ENCODE assay signal across 8 cellular contexts in the genomic region with DNA sequence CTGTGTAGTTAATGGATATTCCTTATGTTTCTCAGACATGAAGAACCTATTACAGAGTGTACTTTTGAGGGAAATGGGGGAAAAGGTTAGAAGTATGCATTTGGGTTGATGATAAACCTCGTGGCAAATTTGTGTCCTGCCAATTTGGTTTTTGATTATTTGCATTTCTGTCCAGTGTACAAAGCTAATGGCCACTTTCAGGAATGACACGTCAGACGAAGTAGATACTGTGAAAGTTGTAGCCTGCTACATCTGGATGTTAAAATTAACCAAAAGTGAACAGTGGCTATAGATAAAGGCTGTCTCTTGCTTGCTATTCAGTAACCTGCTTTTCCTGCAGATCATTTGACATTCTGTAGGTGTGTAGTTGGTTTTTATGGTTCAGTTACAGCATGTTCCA. TPM values are rescaled to one million over a fixed set of nuclear protein-coding genes. Genes with fewer than 3 reads are reported as not detected.
DNase-seq lines count a peak whose midpoint lies in the region; ATAC-seq and TF ChIP-seq lines count a peak whose summit lies in the region.

No MANE protein-coding gene starts in this region.

- no peaks in the 10 kb centered on the region for H3K9me3 ChIP-seq in CD4-positive, alpha-beta T cell (ENCODE audit: control insufficient read depth, low read length)
- no peaks in the 10 kb centered on the region for H3K9me3 ChIP-seq in RWPE2 (ENCODE audit: severe bottlenecking)

- CTCF ChIA-PET in CD4-positive, alpha-beta T cell (lab: Charles Lee): no interaction called here

- H3K4me1 Mint-ChIP-seq in CD4-positive, alpha-beta T cell (ENCODE audit: low read depth): peaks cover 14% of the 10 kb centered on the region
- H3K4me1 Mint-ChIP-seq in stimulated activated naive CD8-positive, alpha-beta T cell treated with anti-CD3 and anti-CD28 coated beads, Interleukin-15, amount 100 ng/mL, for 72 hours: peaks cover 31% of the 10 kb centered on the region

- peaks cover 29% of the 10 kb centered on the region for H3K36me3 ChIP-seq in RWPE2 (ENCODE audit: low read depth)

- ATAC-seq in CD4-positive, alpha-beta T cell (ENCODE audit: poor library complexity): no peak
- ATAC-seq in GM21737 (IDR thresholded peaks at IDR 0.05; ENCODE audit: unreplicated experiment): peak; percentile 39
- ATAC-seq in RWPE2 (ENCODE audit: low read depth): no peak
- no peak for ATAC-seq in stimulated activated naive CD8-positive, alpha-beta T cell treated with anti-CD3 and anti-CD28 coated beads, Interleukin-15, amount 100 ng/mL, for 72 hours

- peak overlapping the region; percentile 56 for H3K4me3 ChIP-seq in RWPE2 (ENCODE audit: severe bottlenecking)
- H3K4me3 ChIP-seq in foreskin fibroblast (ENCODE audit: low read depth in 1 of 2, low read length in 2 of 2): peak overlapping the region; percentile 71 to 77

- POLR2A ChIA-PET in CD4-positive, alpha-beta T cell (lab: Charles Lee): no interaction called here

- peaks cover 3% of the 10 kb centered on the region for H3K4me1 ChIP-seq in RWPE2 (ENCODE audit: insufficient read depth, poor library complexity, severe bottlenecking)

- peak overlapping the region; percentile 56 for H3K27ac ChIP-seq in CD4-positive, alpha-beta T cell (ENCODE audit: low read depth, low read length)
- peak overlapping the region; percentile 66 for H3K27ac ChIP-seq in RWPE2 (ENCODE audit: poor library complexity, severe bottlenecking)

- H3K9me3 Mint-ChIP-seq in CD4-positive, alpha-beta T cell: no peaks in the 10 kb centered on the region
- H3K9me3 Mint-ChIP-seq in stimulated activated naive CD8-positive, alpha-beta T cell treated with anti-CD3 and anti-CD28 coated beads, Interleukin-15, amount 100 ng/mL, for 72 hours: no peaks in the 10 kb centered on the region

- DNase-seq in CD4-positive, alpha-beta T cell: no peak
- DNase-seq in RWPE2 (ENCODE audit: low spot score) (no peak), foreskin fibroblast (peak in 1 of 2 donors; percentile 9), head of caudate nucleus (no peak), NCI-H1436 treated with DMSO at 0.1 percent for 48 hours (lab: John Stamatoyannopoulos, UW) (no peak)
- DNase-seq in stimulated activated naive CD8-positive, alpha-beta T cell treated with anti-CD3 and anti-CD28 coated beads, Interleukin-15, amount 100 ng/mL, for 72 hours: no peak
- no peak for DNase-seq in central memory CD4-positive, alpha-beta T cell

- intact Hi-C loops in CD4-positive, alpha-beta T cell (cut with DNase I, micrococcal nuclease): loop anchor here in 1 of 2 experiments (10.0 kb wide), 1 partner anchor 486 kb away; no protein-coding TSS in a partner anchor
- intact Hi-C loops in head of caudate nucleus (cut with DNase I): no loop called here

- peaks cover 16% of the 10 kb centered on the region for H3K36me3 Mint-ChIP-seq in CD4-positive, alpha-beta T cell (ENCODE audit: low read depth)

- TF ChIP-seq CTCF in CD4-positive, alpha-beta T cell (IDR thresholded peaks at IDR 0.05): no peak
- TF ChIP-seq CTCF in RWPE2 (IDR thresholded peaks at IDR 0.05; ENCODE audit: poor library complexity, severe bottlenecking) (no peak), foreskin fibroblast (IDR thresholded peaks at IDR 0.05; ENCODE audit: low read depth, low read length) (no peak)

- no peaks in the 10 kb centered on the region for H3K27me3 Mint-ChIP-seq in CD4-positive, alpha-beta T cell
- H3K27me3 Mint-ChIP-seq in stimulated activated naive CD8-positive, alpha-beta T cell treated with anti-CD3 and anti-CD28 coated beads, Interleukin-15, amount 100 ng/mL, for 72 hours: no peaks in the 10 kb centered on the region

- no peaks in the 10 kb centered on the region for H3K27me3 ChIP-seq in CD4-positive, alpha-beta T cell (ENCODE audit: control insufficient read depth, insufficient read depth, low read length)
- H3K27me3 ChIP-seq in RWPE2 (ENCODE audit: insufficient read depth, poor library complexity, severe bottlenecking): no peaks in the 10 kb centered on the region

- peak overlapping the region; percentile 96 for H3K4me3 Mint-ChIP-seq in CD4-positive, alpha-beta T cell
- peak overlapping the region; percentile 90 to 95 for H3K4me3 Mint-ChIP-seq in stimulated activated naive CD8-positive, alpha-beta T cell treated with anti-CD3 and anti-CD28 coated beads, Interleukin-15, amount 100 ng/mL, for 72 hours

- H3K27ac Mint-ChIP-seq in CD4-positive, alpha-beta T cell: peak overlapping the region; percentile 85
- H3K27ac Mint-ChIP-seq in stimulated activated naive CD8-positive, alpha-beta T cell treated with anti-CD3 and anti-CD28 coated beads, Interleukin-15, amount 100 ng/mL, for 72 hours: peak overlapping the region in 1 of 2 donors; percentile 25

RNA-seq across cellular contexts. Expression of gene PRDX4, which starts 1.0 kb away (rescaled TPM):
- 1 to 10 TPM; 4.4 TPM for total RNA-seq in CD4-positive, alpha-beta T cell
